7 cellular contexts compared by ENCODE assay signal in the genomic region with DNA sequence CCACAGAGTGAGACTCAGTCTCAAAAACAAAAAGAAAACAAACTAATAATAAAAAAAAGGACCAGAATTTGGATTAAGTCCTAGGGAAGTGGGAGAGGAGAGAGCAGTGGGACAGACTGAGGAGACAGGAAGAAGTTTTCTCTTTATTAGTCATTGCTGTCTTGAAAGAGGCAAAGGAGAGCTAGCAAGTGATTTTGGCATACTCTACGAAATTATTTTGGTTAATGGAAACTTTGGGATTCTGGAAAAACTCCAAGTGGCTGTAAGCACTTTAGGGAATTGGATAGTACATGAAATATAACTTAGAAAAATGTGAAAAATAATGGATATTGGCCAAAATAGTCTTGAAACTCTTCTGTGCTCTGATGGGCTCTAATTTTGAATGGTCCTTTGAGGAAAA.
"Had no signal": no experiment of that assay in that cellular context is flagged by ENCODE, and none has a peak within 500 bp of the region (broad histone marks: within the 10 kb centered on the region; RNA-seq: fewer than 3 reads in every experiment).

No MANE protein-coding gene starts in this region.

- DNase-seq: GM23248, GOT3, H7, HFFc6, IMR-90 had no signal

- H3K27ac Mint-ChIP-seq: HFFc6 had no signal

- H3K4me3 ChIP-seq: GM23248, HAP-1 had no signal

- H3K4me3 Mint-ChIP-seq: HFFc6 had no signal

- H3K27ac ChIP-seq: GM23248, HL-60 had no signal
